Comparison of ENCODE assay signal across 8 cellular contexts in genomic region chr15:60520825-60521368, GRCh38. TPM values are rescaled to one million over a fixed set of nuclear protein-coding genes. Genes with fewer than 3 reads are reported as not detected.
DNase-seq lines count a peak whose midpoint lies in the region; ATAC-seq and TF ChIP-seq lines count a peak whose summit lies in the region.

No MANE protein-coding gene starts in this region.

- TF ChIP-seq EP300 in Ishikawa (IDR thresholded peaks at IDR 0.05; ENCODE audit: borderline replicate concordance), result no peak

- peak; percentile 90 for TF ChIP-seq RAD21 in Ishikawa (IDR thresholded peaks at IDR 0.05; ENCODE audit: low read depth)

- H3K9me3 Mint-ChIP-seq in activated T-helper 2 cell treated with anti-CD3 and anti-CD28 coated beads, Interferon-gamma antibody, Interleukin-2, Interleukin-4, amounts not matched to agents 10 μg/mL and 5 μg/mL and 100 μg/mL, durations not matched to agents 14 hours and 24 hours and 36 hours, result no peaks in the 10 kb centered on the region

- peak; percentile 42 for ATAC-seq in RWPE2 (ENCODE audit: low read depth)
- peak; percentile 53 for ATAC-seq in foreskin keratinocyte

- no peak overlapping the region for H3K4me3 Mint-ChIP-seq in activated T-helper 2 cell treated with anti-CD3 and anti-CD28 coated beads, Interferon-gamma antibody, Interleukin-2, Interleukin-4, amounts not matched to agents 10 μg/mL and 5 μg/mL and 100 μg/mL, durations not matched to agents 14 hours and 24 hours and 36 hours (ENCODE audit: low read depth)

- H3K4me3 ChIP-seq in RWPE2 (ENCODE audit: severe bottlenecking), result no peak overlapping the region

- peaks cover 61% of the 10 kb centered on the region for H3K4me1 ChIP-seq in RWPE2 (ENCODE audit: insufficient read depth, poor library complexity, severe bottlenecking)
- peaks cover 29% of the 10 kb centered on the region for H3K4me1 ChIP-seq in foreskin keratinocyte

- no peaks in the 10 kb centered on the region for H3K36me3 ChIP-seq in RWPE2 (ENCODE audit: low read depth)

- intact Hi-C loops in activated T-helper 2 cell treated with anti-CD3 and anti-CD28 coated beads, Interferon-gamma antibody, Interleukin-2, Interleukin-4, amounts not matched to agents 10 μg/mL and 5 μg/mL and 100 μg/mL, durations not matched to agents 14 hours and 24 hours and 36 hours (cut with micrococcal nuclease), result loop anchor here (1.0 to 10.0 kb wide), 7 partner anchors 13 to 534 kb away; partner anchors contain the start of gene ICE2

- peaks cover 27% of the 10 kb centered on the region for H3K36me3 Mint-ChIP-seq in activated T-helper 2 cell treated with anti-CD3 and anti-CD28 coated beads, Interferon-gamma antibody, Interleukin-2, Interleukin-4, amounts not matched to agents 10 μg/mL and 5 μg/mL and 100 μg/mL, durations not matched to agents 14 hours and 24 hours and 36 hours (ENCODE audit: low read depth)

- H3K27ac Mint-ChIP-seq in activated T-helper 2 cell treated with anti-CD3 and anti-CD28 coated beads, Interferon-gamma antibody, Interleukin-2, Interleukin-4, amounts not matched to agents 10 μg/mL and 5 μg/mL and 100 μg/mL, durations not matched to agents 14 hours and 24 hours and 36 hours, result peak overlapping the region; percentile 55

- peak; percentile 100 for TF ChIP-seq CTCF in RWPE2 (IDR thresholded peaks at IDR 0.05; ENCODE audit: poor library complexity, severe bottlenecking)
- peak; percentile 97 for TF ChIP-seq CTCF in foreskin keratinocyte (conservative IDR thresholded peaks at IDR 0.05)

- no peaks in the 10 kb centered on the region for H3K27me3 Mint-ChIP-seq in activated T-helper 2 cell treated with anti-CD3 and anti-CD28 coated beads, Interferon-gamma antibody, Interleukin-2, Interleukin-4, amounts not matched to agents 10 μg/mL and 5 μg/mL and 100 μg/mL, durations not matched to agents 14 hours and 24 hours and 36 hours (ENCODE audit: low read depth)

- H3K9me3 ChIP-seq in RWPE2 (ENCODE audit: severe bottlenecking), result no peaks in the 10 kb centered on the region

- H3K4me1 Mint-ChIP-seq in activated T-helper 2 cell treated with anti-CD3 and anti-CD28 coated beads, Interferon-gamma antibody, Interleukin-2, Interleukin-4, amounts not matched to agents 10 μg/mL and 5 μg/mL and 100 μg/mL, durations not matched to agents 14 hours and 24 hours and 36 hours (ENCODE audit: low read depth), result peaks cover 31% of the 10 kb centered on the region

- H3K27ac ChIP-seq in RWPE2 (ENCODE audit: poor library complexity, severe bottlenecking) (peak overlapping the region; percentile 89), foreskin keratinocyte (peak overlapping the region; percentile 79)

- DNase-seq in activated gamma-delta T cell treated with Interleukin-2 at 50 U/mL for 16 hours (peak; percentile 76), activated gamma-delta T cell (lab: John Stamatoyannopoulos, UW) (no peak), RWPE2 (ENCODE audit: low spot score) (no peak), foreskin keratinocyte (peak in 1 of 2 donors; percentile 72), pons (ENCODE audit: low spot score) (peak; percentile 52), ureter (ENCODE audit: low spot score) (peak; percentile 76)
- DNase-seq in activated T-helper 2 cell treated with anti-CD3 and anti-CD28 coated beads, Interferon-gamma antibody, Interleukin-2, Interleukin-4, amounts not matched to agents 10 μg/mL and 5 μg/mL and 100 μg/mL, durations not matched to agents 14 hours and 24 hours and 36 hours (ENCODE audit: low spot score), result peak; percentile 65

- no peaks in the 10 kb centered on the region for H3K27me3 ChIP-seq in RWPE2 (ENCODE audit: insufficient read depth, poor library complexity, severe bottlenecking)
- no peaks in the 10 kb centered on the region for H3K27me3 ChIP-seq in foreskin keratinocyte

TF ChIP-seq in Ishikawa, 13 proteins besides CTCF, POLR2A, EP300 and RAD21:
- TF ChIP-seq, protein P1, sequence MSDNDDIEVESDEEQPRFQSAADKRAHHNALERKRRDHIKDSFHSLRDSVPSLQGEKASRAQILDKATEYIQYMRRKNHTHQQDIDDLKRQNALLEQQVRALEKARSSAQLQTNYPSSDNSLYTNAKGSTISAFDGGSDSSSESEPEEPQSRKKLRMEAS (IDR thresholded peaks at IDR 0.05), result no peak
- peak; percentile 72 for TF ChIP-seq YY1 (IDR thresholded peaks at IDR 0.05; ENCODE audit: low read depth)
TF ChIP-seq in Ishikawa: peak in this region for 1.

RNA-seq across cellular contexts. Expression of gene ICE2, which starts 42.0 kb away (rescaled TPM):
- 48.0 and 50.4 TPM in 2 replicates for total RNA-seq in activated T-helper 2 cell treated with anti-CD3 and anti-CD28 coated beads, Interferon-gamma antibody, Interleukin-2, Interleukin-4, amounts not matched to agents 10 μg/mL and 5 μg/mL and 100 μg/mL, durations not matched to agents 14 hours and 24 hours and 36 hours
- total RNA-seq in foreskin keratinocyte, result 24.5 and 27.3 TPM in 2 replicates
- polyA plus RNA-seq in foreskin keratinocyte, result 13.8 and 15.3 TPM in 2 replicates
- total RNA-seq in ureter, result 65.5 TPM

Comparison
In these comparisons a context has a peak if more than half of its experiments do, and no peak if none do; other contexts are left out.
1. DNase-seq: peak in activated gamma-delta T cell treated with Interleukin-2 at 50 U/mL for 16 hours (single experiment), activated T-helper 2 cell treated with anti-CD3 and anti-CD28 coated beads, Interferon-gamma antibody, Interleukin-2, Interleukin-4, amounts not matched to agents 10 μg/mL and 5 μg/mL and 100 μg/mL, durations not matched to agents 14 hours and 24 hours and 36 hours (single experiment), pons (single experiment) and ureter (single experiment); none in activated gamma-delta T cell (single experiment) and RWPE2 (single experiment).